15 cellular contexts compared by ENCODE assay signal in the genomic region with DNA sequence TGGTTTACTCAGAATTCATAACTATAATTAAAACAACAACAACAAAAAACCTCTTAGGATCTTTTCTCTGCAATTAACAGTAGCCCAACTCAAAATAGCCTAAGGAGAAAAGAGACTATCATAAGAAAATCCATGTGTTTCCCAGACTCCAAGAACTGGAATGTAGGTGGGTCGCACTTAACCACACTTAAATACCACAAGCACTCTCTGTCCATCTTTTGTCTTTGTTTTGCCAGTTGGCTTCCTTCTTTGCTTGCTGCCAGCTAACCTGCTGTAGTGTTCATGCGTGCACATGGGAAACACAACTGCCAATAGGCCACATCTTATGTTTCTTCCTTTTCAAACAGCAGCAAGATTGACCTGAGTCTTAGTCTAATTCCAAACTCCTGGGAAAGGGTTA. TPM values are rescaled to one million over a fixed set of nuclear protein-coding genes. Genes with fewer than 3 reads are reported as not detected.
DNase-seq lines count a peak whose midpoint lies in the region; ATAC-seq and TF ChIP-seq lines count a peak whose summit lies in the region.
"Had no signal": no experiment of that assay in that cellular context is flagged by ENCODE, and none has a peak within 500 bp of the region (broad histone marks: within the 10 kb centered on the region; RNA-seq: fewer than 3 reads in every experiment).

No MANE protein-coding gene starts in this region.

- H2AFZ ChIP-seq in MM.1S (ENCODE audit: low read length), result no peak overlapping the region

- H4K20me1 ChIP-seq in MM.1S (ENCODE audit: insufficient read depth, low read length), result no peaks in the 10 kb centered on the region

- H3K9me2 ChIP-seq in MM.1S (replicated peaks; ENCODE audit: insufficient read depth, low read length), result no peaks in the 10 kb centered on the region

- H3K36me3 ChIP-seq in MM.1S (replicated peaks; ENCODE audit: insufficient read depth, low read length), result no peaks in the 10 kb centered on the region

- no peaks in the 10 kb centered on the region for H3K27me3 ChIP-seq in MM.1S (replicated peaks; ENCODE audit: insufficient read depth, low read length)

- H3K4me3 Mint-ChIP-seq in activated CD4-positive, alpha-beta T cell treated with anti-CD3 and anti-CD28 coated beads, Interleukin-2, amount 10 ng/mL, durations not matched to agents 24 days and 14 days, result peak overlapping the region; percentile 82
- no peak overlapping the region for H3K4me3 Mint-ChIP-seq in activated naive CD8-positive, alpha-beta T cell treated with anti-CD3 and anti-CD28 coated beads for 36 hours
- H3K4me3 Mint-ChIP-seq: H9, memory B cell had no signal

- H3K9me3 Mint-ChIP-seq in activated CD4-positive, alpha-beta T cell treated with anti-CD3 and anti-CD28 coated beads, Interleukin-2, amount 10 ng/mL, durations not matched to agents 24 days and 14 days, result peaks cover 3% of the 10 kb centered on the region
- H3K9me3 Mint-ChIP-seq in activated naive CD8-positive, alpha-beta T cell treated with anti-CD3 and anti-CD28 coated beads for 36 hours, result peaks cover 2% of the 10 kb centered on the region
- H3K9me3 Mint-ChIP-seq: H9 had no signal

- no peak overlapping the region for H3K4me3 ChIP-seq in MM.1S (ENCODE audit: low read length)
- H3K4me3 ChIP-seq: smooth muscle cell had no signal

- H3K4me1 Mint-ChIP-seq in activated CD4-positive, alpha-beta T cell treated with anti-CD3 and anti-CD28 coated beads, Interleukin-2, amount 10 ng/mL, durations not matched to agents 24 days and 14 days, result peaks cover 66% of the 10 kb centered on the region
- peaks cover 61% of the 10 kb centered on the region for H3K4me1 Mint-ChIP-seq in activated naive CD8-positive, alpha-beta T cell treated with anti-CD3 and anti-CD28 coated beads for 36 hours

- peak overlapping the region; percentile 97; the same call in 1 of the 2 replicates for H3K4me2 ChIP-seq in MM.1S (ENCODE audit: low read depth, low read length)
- H3K4me2 ChIP-seq: smooth muscle cell had no signal

- no peaks in the 10 kb centered on the region for H3K27me3 Mint-ChIP-seq in activated CD4-positive, alpha-beta T cell treated with anti-CD3 and anti-CD28 coated beads, Interleukin-2, amount 10 ng/mL, durations not matched to agents 24 days and 14 days
- H3K27me3 Mint-ChIP-seq in activated naive CD8-positive, alpha-beta T cell treated with anti-CD3 and anti-CD28 coated beads for 36 hours, result no peaks in the 10 kb centered on the region
- H3K27me3 Mint-ChIP-seq: memory B cell had no signal

- H3F3A ChIP-seq in MM.1S (ENCODE audit: insufficient read depth, low read length), result peaks cover 29% of the 10 kb centered on the region

- peak overlapping the region; percentile 99 for H3K27ac Mint-ChIP-seq in activated CD4-positive, alpha-beta T cell treated with anti-CD3 and anti-CD28 coated beads, Interleukin-2, amount 10 ng/mL, durations not matched to agents 24 days and 14 days
- H3K27ac Mint-ChIP-seq in activated naive CD8-positive, alpha-beta T cell treated with anti-CD3 and anti-CD28 coated beads for 36 hours, result peak overlapping the region; percentile 97
- H3K27ac Mint-ChIP-seq: memory B cell had no signal

- H3K4me1 ChIP-seq in MM.1S (ENCODE audit: low read length), result peaks cover 23% of the 10 kb centered on the region

- no peak for ATAC-seq in GM21717 (IDR thresholded peaks at IDR 0.05; ENCODE audit: unreplicated experiment)

- intact Hi-C loops in activated CD4-positive, alpha-beta T cell treated with anti-CD3 and anti-CD28 coated beads, Interleukin-2, amount 10 ng/mL, durations not matched to agents 24 days and 14 days (cut with micrococcal nuclease), result no loop called here

- peaks cover 4% of the 10 kb centered on the region for H3K36me3 Mint-ChIP-seq in activated CD4-positive, alpha-beta T cell treated with anti-CD3 and anti-CD28 coated beads, Interleukin-2, amount 10 ng/mL, durations not matched to agents 24 days and 14 days (ENCODE audit: low read depth)
- peaks cover 8% of the 10 kb centered on the region for H3K36me3 Mint-ChIP-seq in activated naive CD8-positive, alpha-beta T cell treated with anti-CD3 and anti-CD28 coated beads for 36 hours

- TF ChIP-seq CTCF in MM.1S (IDR thresholded peaks at IDR 0.05; ENCODE audit: low read length), result no peak

- no peaks in the 10 kb centered on the region for H3K79me2 ChIP-seq in MM.1S (ENCODE audit: low read length)

- DNase-seq in activated CD4-positive, alpha-beta T cell treated with anti-CD3 and anti-CD28 coated beads, Interleukin-2, amount 10 ng/mL, durations not matched to agents 24 days and 14 days, result peak; percentile 73
- no peak for DNase-seq in activated CD4-positive, alpha-beta T cell treated with anti-CD3 and anti-CD28 coated beads for 48 hours
- DNase-seq in MM.1S (no peak), myocyte (ENCODE audit: low read depth) (peak; percentile 68), NCI-H748 treated with DMSO at 0.1 percent for 48 hours (lab: John Stamatoyannopoulos, UW) (no peak), inferior parietal cortex (ENCODE audit: extremely low spot score) (no peak)
- no peak for DNase-seq in activated naive CD8-positive, alpha-beta T cell treated with anti-CD3 and anti-CD28 coated beads for 36 hours
- DNase-seq: H9; KBM-7; NK-92 treated with Interleukin-12 subunit alpha and Interleukin-12 subunit beta, amount 100 ng/mL, for 24 hours; occipital lobe; SHP77 treated with DMSO at 0.1 percent for 48 hours had no signal

- H3K9ac ChIP-seq in MM.1S (ENCODE audit: low read length), result no peak overlapping the region

- peak overlapping the region; percentile 89; the same call in 1 of the 2 replicates for H3K27ac ChIP-seq in MM.1S (ENCODE audit: low read length)

- H3K9me3 ChIP-seq in MM.1S (replicated peaks; ENCODE audit: insufficient read depth, low read length), result no peaks in the 10 kb centered on the region

RNA-seq across cellular contexts. Expression of a gene that starts 24.1 kb away (rescaled TPM):
- total RNA-seq in activated CD4-positive, alpha-beta T cell treated with anti-CD3 and anti-CD28 coated beads, Interleukin-2, amount 10 ng/mL, durations not matched to agents 24 days and 14 days, result 45.5 and 50.7 TPM in 2 replicates
- 1 to 10 TPM; 6.4 to 7.1 TPM for total RNA-seq in activated naive CD8-positive, alpha-beta T cell treated with anti-CD3 and anti-CD28 coated beads for 36 hours
- 43.0 and 48.8 TPM in 2 replicates for total RNA-seq in myocyte
- polyA plus RNA-seq in myocyte (2012), result 38.8 TPM

Comparison
In these comparisons a context has a peak if more than half of its experiments do, and no peak if none do; other contexts are left out.
1. DNase-seq: peak in activated CD4-positive, alpha-beta T cell treated with anti-CD3 and anti-CD28 coated beads, Interleukin-2, amount 10 ng/mL, durations not matched to agents 24 days and 14 days (single experiment) and myocyte (single experiment); none in activated CD4-positive, alpha-beta T cell treated with anti-CD3 and anti-CD28 coated beads for 48 hours (single experiment), MM.1S (single experiment), activated naive CD8-positive, alpha-beta T cell treated with anti-CD3 and anti-CD28 coated beads for 36 hours (single experiment), NCI-H748 treated with DMSO at 0.1 percent for 48 hours (single experiment) and inferior parietal cortex (single experiment).